12 cellular contexts compared by ENCODE assay signal in the genomic region with DNA sequence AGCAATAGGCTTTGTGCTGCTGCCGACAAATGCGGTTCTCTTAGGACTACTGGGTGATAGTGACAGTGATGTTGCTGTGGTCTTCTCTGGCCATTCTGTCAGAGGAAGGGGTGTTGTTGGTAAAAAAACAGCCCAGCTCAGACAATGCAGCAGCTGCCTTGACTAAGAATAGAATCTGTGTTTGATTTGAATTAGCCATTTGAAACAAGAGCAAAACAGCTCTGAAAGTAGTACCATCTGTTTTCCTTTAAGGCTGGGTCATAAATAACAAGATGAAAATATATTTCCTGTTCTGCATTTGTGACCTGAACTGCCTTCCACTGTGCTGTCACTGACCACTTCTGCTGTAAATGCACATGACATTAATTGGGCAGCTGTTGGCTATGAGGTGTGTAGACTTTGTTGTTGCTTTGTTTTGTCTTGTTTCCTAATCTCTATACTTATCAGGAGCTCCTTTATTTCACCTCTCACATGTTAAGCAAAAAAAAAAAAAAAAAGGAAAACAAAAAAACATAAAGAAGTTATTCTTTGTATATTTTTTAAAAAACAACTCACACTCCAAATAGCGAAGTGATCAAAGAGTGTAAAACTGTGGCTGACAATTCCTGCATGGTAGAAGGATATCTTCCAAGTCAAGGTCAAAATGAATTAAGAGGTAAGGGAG.
DNase-seq lines count a peak whose midpoint lies in the region; ATAC-seq, FAIRE-seq and TF ChIP-seq lines count a peak whose summit lies in the region.
"Had no signal": no experiment of that assay in that cellular context is flagged by ENCODE, and none has a peak within 500 bp of the region (broad histone marks: within the 10 kb centered on the region; RNA-seq: fewer than 3 reads in every experiment).

No MANE protein-coding gene starts in this region.

- H3K27ac Mint-ChIP-seq in brain = peak overlapping the region in 3 of 5 experiments; percentile 19 to 67 (median 31)
- H3K27ac Mint-ChIP-seq: activated CD8-positive, alpha-beta T cell treated with anti-CD3 and anti-CD28 coated beads, Interleukin-2, amount 10 ng/mL, durations not matched to agents 7 days and 5 days; endodermal cell had no signal

- H3K4me1 Mint-ChIP-seq in brain = peaks cover 28% of the 10 kb centered on the region

- peak; percentile 42 for FAIRE-seq in GM12892 (lab: Jason Lieb, UNC)

- peak; percentile 81 for ATAC-seq in GM21447 (IDR thresholded peaks at IDR 0.05; ENCODE audit: unreplicated experiment)
- ATAC-seq in HG03442 (IDR thresholded peaks at IDR 0.05; ENCODE audit: unreplicated experiment) = peak; percentile 58
- ATAC-seq in omental fat pad (ENCODE audit: low FRiP score) = no peak
- ATAC-seq: activated CD8-positive, alpha-beta T cell treated with anti-CD3 and anti-CD28 coated beads, Interleukin-2, amount 10 ng/mL, durations not matched to agents 7 days and 5 days had no signal

- no peak overlapping the region for H3K4me3 Mint-ChIP-seq in brain
- H3K4me3 Mint-ChIP-seq: activated CD8-positive, alpha-beta T cell treated with anti-CD3 and anti-CD28 coated beads, Interleukin-2, amount 10 ng/mL, durations not matched to agents 7 days and 5 days; endodermal cell had no signal

- DNase-seq in GM12892 (ENCODE audit: insufficient read length) (no peak), omental fat pad (ENCODE audit: low spot score) (no peak), NCI-H128 (lab: John Stamatoyannopoulos, UW; ENCODE audit: unreplicated experiment) (no peak), occipital lobe (lab: John Stamatoyannopoulos, UW) (no peak), DMS53 (lab: John Stamatoyannopoulos, UW) (no peak)
- DNase-seq: activated CD8-positive, alpha-beta T cell treated with anti-CD3 and anti-CD28 coated beads, Interleukin-2, amount 10 ng/mL, durations not matched to agents 7 days and 5 days; endodermal cell; GF-D8; naive thymus-derived CD8-positive, alpha-beta T cell had no signal

- H3K9me3 Mint-ChIP-seq in brain = peaks cover 6 to 10% (median 9%) of the 10 kb centered on the region in 5 experiments

- H3K36me3 Mint-ChIP-seq in brain = peaks cover 4% of the 10 kb centered on the region

- H3K27me3 Mint-ChIP-seq in brain = no peaks in the 10 kb centered on the region

- TF ChIP-seq POLR2A in GM12892 (IDR thresholded peaks at IDR 0.05; ENCODE audit: low read depth, low read length) = no peak

- no peak for TF ChIP-seq CTCF in brain (conservative IDR thresholded peaks at IDR 0.05)
- TF ChIP-seq CTCF in omental fat pad (IDR thresholded peaks at IDR 0.05) = no peak
